In the genomic region with DNA sequence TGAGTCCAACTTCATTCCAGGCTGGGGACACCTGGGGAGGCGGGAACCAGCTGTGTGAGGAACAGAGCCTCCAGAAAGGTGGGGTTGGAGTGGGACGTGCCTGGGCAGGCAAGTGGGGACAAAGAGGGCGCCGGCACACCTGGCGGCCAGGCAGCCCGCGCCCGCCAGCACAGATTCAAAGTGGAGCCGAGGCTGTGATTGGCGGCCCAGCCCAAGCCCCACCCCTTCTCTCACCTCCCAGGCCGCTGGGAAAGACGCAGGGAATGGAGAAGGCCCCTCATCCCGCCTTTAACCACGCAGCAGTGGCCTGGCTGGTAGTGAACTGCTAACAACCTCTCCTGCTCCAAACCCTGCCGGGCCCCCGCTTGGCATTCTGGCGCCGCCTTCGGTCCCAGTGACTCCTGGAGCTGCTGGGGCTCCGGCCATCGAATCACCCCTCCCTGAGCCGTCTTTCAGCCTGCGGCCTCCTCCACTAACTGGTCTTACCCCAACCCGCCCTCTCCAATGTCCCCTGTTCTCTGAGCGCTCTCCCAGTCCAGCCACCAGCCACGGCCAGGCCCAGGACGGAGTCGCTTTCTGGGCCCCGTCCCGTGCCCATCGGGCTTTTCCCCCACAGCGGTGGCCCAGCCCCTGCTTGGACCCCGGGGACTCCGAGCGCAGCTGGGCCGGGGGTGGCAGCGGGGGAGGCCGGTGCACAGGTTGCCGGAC, we compare ENCODE assay signal across 8 cellular contexts. TPM values are rescaled to one million over a fixed set of nuclear protein-coding genes. Genes with fewer than 3 reads are reported as not detected.
DNase-seq lines count a peak whose midpoint lies in the region; ATAC-seq, FAIRE-seq and TF ChIP-seq lines count a peak whose summit lies in the region.

No MANE protein-coding gene starts in this region.

- H3K9me1 ChIP-seq in keratinocyte (ENCODE audit: control insufficient read depth, extremely low read depth, insufficient read depth, low read length) = no peaks in the 10 kb centered on the region

- TSS peak; percentile 74 for BruUV-seq in Calu3 (replicated peaks; lab: Mats Ljungman, UMichigan)

- no peaks in the 10 kb centered on the region for H3K79me2 ChIP-seq in keratinocyte (ENCODE audit: control insufficient read depth, insufficient read depth, low read length)

- DNase-seq in Calu3 = peak; percentile 78
- DNase-seq in activated T-helper 2 cell treated with anti-CD3 and anti-CD28 coated beads, Interferon-gamma antibody, Interleukin-2, Interleukin-4, amounts not matched to agents 10 μg/mL and 5 μg/mL and 100 μg/mL, durations not matched to agents 14 hours and 24 hours and 36 hours (ENCODE audit: low spot score) = no peak
- no peak for DNase-seq in keratinocyte (ENCODE audit: low read depth, low spot score)
- DNase-seq in thoracic aorta (ENCODE audit: low spot score) = no peak
- DNase-seq in HAP-1 (ENCODE audit: low spot score in 2 of 2) = no peak
- DNase-seq in activated CD4-positive, CD25-positive, alpha-beta regulatory T cell (lab: John Stamatoyannopoulos, UW) = no peak

- H3K4me3 ChIP-seq in keratinocyte (ENCODE audit: control insufficient read depth in 2 of 3, extremely low read depth in 1 of 3, insufficient read depth in 2 of 3, low read depth in 1 of 3, low read length in 3 of 3) (peak overlapping the region; percentile 13 to 34 (median 18)), thoracic aorta (peak overlapping the region; percentile 70), HAP-1 (no peak overlapping the region)

- peaks cover 26% of the 10 kb centered on the region for H3K4me1 Mint-ChIP-seq in Calu3 (ENCODE audit: low read depth, unreplicated experiment)
- peaks cover 5% of the 10 kb centered on the region for H3K4me1 Mint-ChIP-seq in activated T-helper 2 cell treated with anti-CD3 and anti-CD28 coated beads, Interferon-gamma antibody, Interleukin-2, Interleukin-4, amounts not matched to agents 10 μg/mL and 5 μg/mL and 100 μg/mL, durations not matched to agents 14 hours and 24 hours and 36 hours (ENCODE audit: low read depth)

- dilution Hi-C loops in keratinocyte (cut with MboI; ENCODE audit: extremely low pct_ligation_motif_present, low sequenced_read_pairs) = no loop called here

- in situ Hi-C loops in HAP-1 (cut with MboI; ENCODE audit: low sequenced_read_pairs) = no loop called here

- H3K27me3 Mint-ChIP-seq in Calu3 (ENCODE audit: unreplicated experiment) = no peaks in the 10 kb centered on the region
- peaks cover 7% of the 10 kb centered on the region for H3K27me3 Mint-ChIP-seq in activated T-helper 2 cell treated with anti-CD3 and anti-CD28 coated beads, Interferon-gamma antibody, Interleukin-2, Interleukin-4, amounts not matched to agents 10 μg/mL and 5 μg/mL and 100 μg/mL, durations not matched to agents 14 hours and 24 hours and 36 hours (ENCODE audit: low read depth)

- H3K9ac ChIP-seq in keratinocyte (ENCODE audit: control insufficient read depth, extremely low read depth, insufficient read depth, low read length) = peak overlapping the region; percentile 58

- CTCF ChIA-PET in Calu3 (lab: Charles Lee) = interaction anchor here (0.5 to 2.1 kb wide), 4 partner anchors 17 to 61 kb away, joined by 3 to 6 read pairs (median 4); no protein-coding TSS in a partner anchor

- H3K27me3 ChIP-seq in keratinocyte (ENCODE audit: control insufficient read depth, extremely low read depth, insufficient read depth, low read length) (no peaks in the 10 kb centered on the region), thoracic aorta (replicated peaks; ENCODE audit: insufficient read depth) (no peaks in the 10 kb centered on the region), HAP-1 (ENCODE audit: low read depth) (no peaks in the 10 kb centered on the region)

- peak overlapping the region; percentile 85 for H3K27ac Mint-ChIP-seq in Calu3 (ENCODE audit: unreplicated experiment)
- peak overlapping the region; percentile 46 for H3K27ac Mint-ChIP-seq in activated T-helper 2 cell treated with anti-CD3 and anti-CD28 coated beads, Interferon-gamma antibody, Interleukin-2, Interleukin-4, amounts not matched to agents 10 μg/mL and 5 μg/mL and 100 μg/mL, durations not matched to agents 14 hours and 24 hours and 36 hours

- H3K9me3 Mint-ChIP-seq in Calu3 (ENCODE audit: low read depth, unreplicated experiment) = no peaks in the 10 kb centered on the region
- H3K9me3 Mint-ChIP-seq in activated T-helper 2 cell treated with anti-CD3 and anti-CD28 coated beads, Interferon-gamma antibody, Interleukin-2, Interleukin-4, amounts not matched to agents 10 μg/mL and 5 μg/mL and 100 μg/mL, durations not matched to agents 14 hours and 24 hours and 36 hours = no peaks in the 10 kb centered on the region

- peak overlapping the region; percentile 90 for H2AFZ ChIP-seq in keratinocyte (ENCODE audit: control insufficient read depth, low read length)

- H3K27ac ChIP-seq in keratinocyte (ENCODE audit: control insufficient read depth, insufficient read depth, low read length) = peak overlapping the region; percentile 58
- peak overlapping the region; percentile 75 to 81 for H3K27ac ChIP-seq in thoracic aorta

- H3K36me3 ChIP-seq in keratinocyte (ENCODE audit: control insufficient read depth in 2 of 2, extremely low read depth in 1 of 2, insufficient read depth in 2 of 2, low read length in 2 of 2) (no peaks in the 10 kb centered on the region), thoracic aorta (no peaks in the 10 kb centered on the region), HAP-1 (replicated peaks) (no peaks in the 10 kb centered on the region)

- peaks cover 29% of the 10 kb centered on the region for H3K36me3 Mint-ChIP-seq in Calu3 (ENCODE audit: insufficient read depth, unreplicated experiment)
- no peaks in the 10 kb centered on the region for H3K36me3 Mint-ChIP-seq in activated T-helper 2 cell treated with anti-CD3 and anti-CD28 coated beads, Interferon-gamma antibody, Interleukin-2, Interleukin-4, amounts not matched to agents 10 μg/mL and 5 μg/mL and 100 μg/mL, durations not matched to agents 14 hours and 24 hours and 36 hours (ENCODE audit: low read depth)

- peak overlapping the region; percentile 68 for H3K4me3 Mint-ChIP-seq in Calu3 (ENCODE audit: low read depth, unreplicated experiment)
- peak overlapping the region; percentile 17 for H3K4me3 Mint-ChIP-seq in activated T-helper 2 cell treated with anti-CD3 and anti-CD28 coated beads, Interferon-gamma antibody, Interleukin-2, Interleukin-4, amounts not matched to agents 10 μg/mL and 5 μg/mL and 100 μg/mL, durations not matched to agents 14 hours and 24 hours and 36 hours (ENCODE audit: low read depth)

- intact Hi-C loops in Calu3 (cut with micrococcal nuclease; ENCODE audit: unreplicated experiment) = no loop called here
- intact Hi-C loops in activated T-helper 2 cell treated with anti-CD3 and anti-CD28 coated beads, Interferon-gamma antibody, Interleukin-2, Interleukin-4, amounts not matched to agents 10 μg/mL and 5 μg/mL and 100 μg/mL, durations not matched to agents 14 hours and 24 hours and 36 hours (cut with micrococcal nuclease) = no loop called here

- peaks cover 12% of the 10 kb centered on the region for H3K4me1 ChIP-seq in keratinocyte (ENCODE audit: control insufficient read depth, extremely low read depth, insufficient read depth, low read length)
- peaks cover 0 to 17% of the 10 kb centered on the region in 2 donors for H3K4me1 ChIP-seq in thoracic aorta (ENCODE audit: control insufficient read depth in 1 of 2, low read depth in 2 of 2)
- H3K4me1 ChIP-seq in HAP-1 = peaks cover 1% of the 10 kb centered on the region; the same call in 1 of the 2 replicates

- FAIRE-seq in keratinocyte (lab: Jason Lieb, UNC) = peak; percentile 20

- no peaks in the 10 kb centered on the region for H4K20me1 ChIP-seq in keratinocyte (ENCODE audit: control insufficient read depth, extremely low read depth, insufficient read depth, low read length)

- ATAC-seq in HG03108 (IDR thresholded peaks at IDR 0.05; ENCODE audit: unreplicated experiment) (peak; percentile 9), thoracic aorta (ENCODE audit: insufficient number of reproducible peaks, low FRiP score, low read depth) (no peak), GM21515 (IDR thresholded peaks at IDR 0.05; ENCODE audit: unreplicated experiment) (no peak)

- no peaks in the 10 kb centered on the region for H3K9me3 ChIP-seq in keratinocyte (ENCODE audit: control insufficient read depth, low read depth, low read length)
- no peaks in the 10 kb centered on the region for H3K9me3 ChIP-seq in thoracic aorta
- no peaks in the 10 kb centered on the region for H3K9me3 ChIP-seq in HAP-1

- TF ChIP-seq CTCF in Calu3 (IDR thresholded peaks at IDR 0.05; ENCODE audit: unreplicated experiment) (no peak), keratinocyte (optimal IDR thresholded peaks at IDR 0.05 in 1 of 3, IDR thresholded peaks at IDR 0.05 in 1 of 3, conservative IDR thresholded peaks at IDR 0.05 in 1 of 3; ENCODE audit: extremely low read depth in 1 of 3, insufficient read depth in 2 of 3, low read length in 3 of 3) (no peak), thoracic aorta (IDR thresholded peaks at IDR 0.05) (no peak)

- H3K4me2 ChIP-seq in keratinocyte (ENCODE audit: control insufficient read depth, extremely low read depth, insufficient read depth, low read depth, low read length) = peak overlapping the region; percentile 64

RNA-seq across cellular contexts. Expression of a gene that starts 27.9 kb away (rescaled TPM):
- total RNA-seq in Calu3 (2022) (1,239 and 1,354 TPM in 2 replicates), thoracic aorta (1,000 to 10,000 TPM in 1 of 2 donors, 100 to 1,000 TPM in 1; 700 to 1,022 TPM)
- 2,151 and 2,259 TPM in 2 replicates for total RNA-seq in activated T-helper 2 cell treated with anti-CD3 and anti-CD28 coated beads, Interferon-gamma antibody, Interleukin-2, Interleukin-4, amounts not matched to agents 10 μg/mL and 5 μg/mL and 100 μg/mL, durations not matched to agents 14 hours and 24 hours and 36 hours
- 200 to 691 TPM (median 598 TPM) in 3 replicates for polyA plus RNA-seq in keratinocyte
- polyA plus RNA-seq in keratinocyte (2011; ENCODE audit: low read depth) = 225 TPM
- 365 and 669 TPM in 2 replicates for polyA plus RNA-seq in keratinocyte (2011; cell fraction: cytosol; rRNA removed)
- 172 and 224 TPM in 2 replicates for polyA plus RNA-seq in keratinocyte (2011; cell fraction: nucleus; rRNA removed)
- polyA plus RNA-seq in keratinocyte (2012; ENCODE audit: low replicate concordance) = 295 and 1,005 TPM in 2 replicates
- 30.7 to 59.6 TPM (median 58.6 TPM) in 3 replicates for polyA minus RNA-seq in keratinocyte
- polyA minus RNA-seq in keratinocyte (2011; cell fraction: cytosol; rRNA and poly(A)+ RNA removed) = 399 TPM
- polyA minus RNA-seq in keratinocyte (2011; cell fraction: nucleus; rRNA and poly(A)+ RNA removed) = 57.3 and 58.8 TPM in 2 replicates
